ENCODE assay signal across 8 cellular contexts in the genomic region with DNA sequence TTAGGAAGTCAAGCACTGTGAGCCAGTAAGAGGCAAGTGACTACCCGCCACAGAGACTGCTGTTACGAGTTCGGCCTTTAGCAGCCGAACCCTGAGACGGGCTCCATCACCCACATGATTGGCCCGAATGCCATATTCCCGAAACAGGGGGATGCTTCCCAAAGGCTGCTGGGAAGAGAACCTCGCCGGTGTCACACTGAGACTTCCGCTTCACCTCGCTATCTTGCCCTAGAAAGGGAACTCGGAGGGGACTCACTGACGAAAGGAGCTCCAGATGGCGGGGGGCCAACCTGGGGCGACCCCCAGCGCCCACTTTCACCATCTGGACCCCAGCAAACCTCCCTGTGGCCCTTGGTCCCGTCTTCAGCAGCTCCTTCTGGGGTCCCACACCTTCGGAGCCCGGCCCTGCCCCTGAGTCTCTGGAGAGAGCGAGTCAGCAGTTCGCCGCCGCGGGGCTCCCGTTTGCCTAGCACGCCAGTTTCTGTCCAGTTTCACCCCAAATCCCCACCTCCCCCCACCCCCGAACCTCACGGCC. TPM values are rescaled to one million over a fixed set of nuclear protein-coding genes. Genes with fewer than 3 reads are reported as not detected.
A peak's percentile ranks its signal among the peaks of the same experiment; 100 is the strongest.
DNase-seq lines count a peak whose midpoint lies in the region; ATAC-seq and TF ChIP-seq lines count a peak whose summit lies in the region.

No MANE protein-coding gene starts in this region.

- H3K36me3 ChIP-seq in left lung: peaks cover 0 to 43% of the 10 kb centered on the region in 2 donors

- H3K4me3 Mint-ChIP-seq in chondrocyte (ENCODE audit: unreplicated experiment): peak overlapping the region; percentile 85

- ATAC-seq in GM19023 (IDR thresholded peaks at IDR 0.05; ENCODE audit: unreplicated experiment) (peak; percentile 45), HG03139 (IDR thresholded peaks at IDR 0.05; ENCODE audit: unreplicated experiment) (peak; percentile 32), SK-N-SH treated with all-trans-retinoic acid at 6 μM for 48 hours (peak; percentile 75), left lung (peak; percentile 70)

- no peaks in the 10 kb centered on the region for H3K27me3 ChIP-seq in left lung

- H3K4me1 ChIP-seq in left lung: peaks cover 4 to 28% of the 10 kb centered on the region in 2 donors

- intact Hi-C loops in left lung (cut with DNase I): no loop called here

- H3K4me1 Mint-ChIP-seq in chondrocyte (ENCODE audit: low read depth): peaks cover 24% of the 10 kb centered on the region

- peak overlapping the region; percentile 84 to 90 for H3K27ac ChIP-seq in left lung

- H3K4me3 ChIP-seq in left lung: peak overlapping the region; percentile 74 to 80

- peaks cover 7% of the 10 kb centered on the region for H3K27me3 Mint-ChIP-seq in chondrocyte (ENCODE audit: low read depth)

- DNase-seq in AG08395 (ENCODE audit: low spot score): peak; percentile 49
- no peak for DNase-seq in chondrocyte (ENCODE audit: low spot score)
- DNase-seq in left lung: peak; percentile 57 to 89
- DNase-seq in stimulated activated CD4-positive, alpha-beta T cell treated with anti-CD3 and anti-CD28 coated beads, Interleukin-4, amount 100 ng/mL, for 1 hour: peak; percentile 49
- DNase-seq in middle frontal gyrus (ENCODE audit: extremely low spot score, low spot score): no peak

- TF ChIP-seq CTCF in chondrocyte (IDR thresholded peaks at IDR 0.05) (no peak), left lung (IDR thresholded peaks at IDR 0.05) (no peak)

- peak overlapping the region; percentile 88 for H3K27ac Mint-ChIP-seq in chondrocyte (ENCODE audit: unreplicated experiment)

- no peaks in the 10 kb centered on the region for H3K9me3 ChIP-seq in left lung

- H3K9me3 Mint-ChIP-seq in chondrocyte (ENCODE audit: low read depth): no peaks in the 10 kb centered on the region

- H3K36me3 Mint-ChIP-seq in chondrocyte (ENCODE audit: low read depth): peaks cover 20% of the 10 kb centered on the region

TF ChIP-seq in SK-N-SH treated with all-trans-retinoic acid at 6 μM for 48 hours, 23 proteins besides CTCF, POLR2A, EP300 and RAD21:
- no peak for TF ChIP-seq ZC3H10 (CRISPR knock-in tag; IDR thresholded peaks at IDR 0.05)
- no peak for TF ChIP-seq TOX (CRISPR knock-in tag; IDR thresholded peaks at IDR 0.05; ENCODE audit: borderline replicate concordance)
- TF ChIP-seq ESRRG (CRISPR knock-in tag; IDR thresholded peaks at IDR 0.05): no peak
- TF ChIP-seq SNAI2 (CRISPR knock-in tag; IDR thresholded peaks at IDR 0.05): no peak
- TF ChIP-seq, protein P1, sequence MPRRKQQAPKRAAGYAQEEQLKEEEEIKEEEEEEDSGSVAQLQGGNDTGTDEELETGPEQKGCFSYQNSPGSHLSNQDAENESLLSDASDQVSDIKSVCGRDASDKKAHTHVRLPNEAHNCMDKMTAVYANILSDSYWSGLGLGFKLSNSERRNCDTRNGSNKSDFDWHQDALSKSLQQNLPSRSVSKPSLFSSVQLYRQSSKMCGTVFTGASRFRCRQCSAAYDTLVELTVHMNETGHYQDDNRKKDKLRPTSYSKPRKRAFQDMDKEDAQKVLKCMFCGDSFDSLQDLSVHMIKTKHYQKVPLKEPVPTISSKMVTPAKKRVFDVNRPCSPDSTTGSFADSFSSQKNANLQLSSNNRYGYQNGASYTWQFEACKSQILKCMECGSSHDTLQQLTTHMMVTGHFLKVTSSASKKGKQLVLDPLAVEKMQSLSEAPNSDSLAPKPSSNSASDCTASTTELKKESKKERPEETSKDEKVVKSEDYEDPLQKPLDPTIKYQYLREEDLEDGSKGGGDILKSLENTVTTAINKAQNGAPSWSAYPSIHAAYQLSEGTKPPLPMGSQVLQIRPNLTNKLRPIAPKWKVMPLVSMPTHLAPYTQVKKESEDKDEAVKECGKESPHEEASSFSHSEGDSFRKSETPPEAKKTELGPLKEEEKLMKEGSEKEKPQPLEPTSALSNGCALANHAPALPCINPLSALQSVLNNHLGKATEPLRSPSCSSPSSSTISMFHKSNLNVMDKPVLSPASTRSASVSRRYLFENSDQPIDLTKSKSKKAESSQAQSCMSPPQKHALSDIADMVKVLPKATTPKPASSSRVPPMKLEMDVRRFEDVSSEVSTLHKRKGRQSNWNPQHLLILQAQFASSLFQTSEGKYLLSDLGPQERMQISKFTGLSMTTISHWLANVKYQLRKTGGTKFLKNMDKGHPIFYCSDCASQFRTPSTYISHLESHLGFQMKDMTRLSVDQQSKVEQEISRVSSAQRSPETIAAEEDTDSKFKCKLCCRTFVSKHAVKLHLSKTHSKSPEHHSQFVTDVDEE (CRISPR knock-in tag; IDR thresholded peaks at IDR 0.05): no peak
- no peak for TF ChIP-seq CSDC2 (CRISPR knock-in tag; IDR thresholded peaks at IDR 0.05)
- TF ChIP-seq GLIS3 (CRISPR knock-in tag; IDR thresholded peaks at IDR 0.05): no peak
- no peak for TF ChIP-seq PPARA (CRISPR knock-in tag; IDR thresholded peaks at IDR 0.05; ENCODE audit: borderline replicate concordance)
- no peak for TF ChIP-seq ZFP3 (CRISPR knock-in tag; IDR thresholded peaks at IDR 0.05)
- TF ChIP-seq BACH2 (CRISPR knock-in tag; IDR thresholded peaks at IDR 0.05; ENCODE audit: borderline replicate concordance): no peak
- TF ChIP-seq PATZ1 (CRISPR knock-in tag; IDR thresholded peaks at IDR 0.05; ENCODE audit: borderline replicate concordance): no peak
- TF ChIP-seq ARNTL (CRISPR knock-in tag; IDR thresholded peaks at IDR 0.05; ENCODE audit: borderline replicate concordance, low read depth): no peak

RNA-seq across cellular contexts. Expression of gene HPS1, which starts 0.5 kb away (rescaled TPM):
- 40.6 to 50.5 TPM (median 49.0 TPM) in 3 replicates for total RNA-seq in chondrocyte
- 10 to 100 TPM; 64.2 to 95.0 TPM for total RNA-seq in left lung

RNA-seq across cellular contexts. Expression of gene PYROXD2, which starts 31.2 kb away (rescaled TPM):
- total RNA-seq in chondrocyte: 5.6 to 9.4 TPM (median 8.3 TPM) in 3 replicates
- 10 to 100 TPM in 1 of 2 donors, 1 to 10 TPM in 1; 8.2 to 14.8 TPM for total RNA-seq in left lung

Comparison
In these comparisons a context has a peak if more than half of its experiments do, and no peak if none do; other contexts are left out.
1. DNase-seq: peak in AG08395 (single experiment), left lung (2 of 2) and stimulated activated CD4-positive, alpha-beta T cell treated with anti-CD3 and anti-CD28 coated beads, Interleukin-4, amount 100 ng/mL, for 1 hour (single experiment); none in chondrocyte (single experiment) and middle frontal gyrus (single experiment).
2. Peak in every context shown above with its lines, with median percentiles within 50 percentile points of each other: ATAC-seq.